18 cellular contexts compared by ENCODE assay signal in genomic region chr9:112620998-112621694, GRCh38.
A peak's percentile ranks its signal among the peaks of the same experiment; 100 is the strongest.
DNase-seq lines count a peak whose midpoint lies in the region; ATAC-seq, FAIRE-seq and TF ChIP-seq lines count a peak whose summit lies in the region.
"Had no signal": no experiment of that assay in that cellular context is flagged by ENCODE, and none has a peak within 500 bp of the region (broad histone marks: within the 10 kb centered on the region; RNA-seq: fewer than 3 reads in every experiment).

No MANE protein-coding gene starts in this region.

- SMC1A ChIA-PET in GM12878 (lab: Charles Lee; ENCODE audit: uncharacterized antibody, unreplicated experiment), result no interaction called here

- 67% methylated on average over 3 of the region's 3 CpGs for WGBS in GM12878 (ENCODE audit: insufficient coverage, insufficient replicate concordance, low lambda C conversion rate, missing lambda C conversion rate)
- WGBS in lower leg skin, 2 donors, result 59 to 95% methylated on average over 3 of the region's 3 CpGs
- 63 to 90% (median 71%) methylated on average over 3 of the region's 3 CpGs for WGBS in small intestine, 3 donors

- no peaks in the 10 kb centered on the region for H4K20me1 ChIP-seq in GM12878 (ENCODE audit: control insufficient read depth, insufficient read depth)

- no peak overlapping the region for H3K4me2 ChIP-seq in GM12878 (ENCODE audit: control insufficient read depth, insufficient read depth)
- H3K4me2 ChIP-seq: SK-N-SH had no signal

- in situ Hi-C loops in GM12878 (cut with MboI), result no loop called here

- FAIRE-seq in GM12878 (lab: Jason Lieb, UNC) (peak; percentile 74), small intestine (lab: Jason Lieb, UNC) (no peak)
- FAIRE-seq: A204.1, HTR-8/SVneo had no signal

- TF ChIP-seq POLR2A in GM12878 (IDR thresholded peaks at IDR 0.05; ENCODE audit: low read depth, low read length) (no peak), lower leg skin (IDR thresholded peaks at IDR 0.05) (no peak)

- no peaks in the 10 kb centered on the region for H3K27me3 ChIP-seq in GM12878 (replicated peaks in 1 of 2; ENCODE audit: control insufficient read depth in 2 of 2, insufficient read depth in 2 of 2, low read length in 1 of 2)
- H3K27me3 ChIP-seq in small intestine (ENCODE audit: control insufficient read depth in 2 of 2, insufficient read depth in 2 of 2, low read length in 2 of 2), result no peaks in the 10 kb centered on the region

- no TSS peak for BruUV-seq in GM12878 (replicated peaks; lab: Mats Ljungman, UMichigan)

- no peak overlapping the region for H3K27ac ChIP-seq in GM12878 (ENCODE audit: control insufficient read depth, insufficient read depth)
- H3K27ac ChIP-seq in small intestine (ENCODE audit: low read depth in 1 of 2, low read length in 1 of 2), result no peak overlapping the region

- intact Hi-C loops in GM12878 (cut with micrococcal nuclease; ENCODE audit: unreplicated experiment), result no loop called here
- intact Hi-C loops in lower leg skin (cut with DNase I; ENCODE audit: low total_unique reads), result no loop called here

- POLR2A ChIA-PET in GM12878 (lab: Charles Lee), result no interaction called here

- ATAC-seq in GM12878 (0 out of 3 replicates have a peak, but pooled peaks have one; percentile 32), HG03025 (IDR thresholded peaks at IDR 0.05; ENCODE audit: low FRiP score, unreplicated experiment) (no peak)
- ATAC-seq: HCT116, PC-3 had no signal

- DNase-seq in CD1c-positive myeloid dendritic cell (ENCODE audit: extremely low spot score) (peak; percentile 61), NOMO-1 treated with dmso at 0.1 percent for 144 hours (lab: John Stamatoyannopoulos, UW; ENCODE audit: unreplicated experiment) (peak; percentile 42), GM12878 (ENCODE audit: low read depth, low spot score) (no peak), pons (ENCODE audit: low spot score) (peak; percentile 24), lower leg skin (ENCODE audit: low spot score in 2 of 2) (no peak), NCI-H226 (no peak), small intestine (no peak)
- DNase-seq: CD4-positive, CD25-positive, alpha-beta regulatory T cell; DMS53; NCI-H1105 treated with DMSO at 0.1 percent for 48 hours; NCI-H187; NCI-H510A; PC-3; SK-N-SH had no signal

- RAD21 ChIA-PET in GM12878 (lab: Charles Lee; ENCODE audit: unreplicated experiment), result no interaction called here

- H3K4me1 ChIP-seq in GM12878 (ENCODE audit: control insufficient read depth, insufficient read depth, low read length) (no peaks in the 10 kb centered on the region), small intestine (ENCODE audit: control insufficient read depth in 2 of 2, insufficient read depth in 1 of 2, low read depth in 1 of 2, low read length in 1 of 2) (no peaks in the 10 kb centered on the region)

- no peak for TF ChIP-seq EP300 in GM12878 (IDR thresholded peaks at IDR 0.05; ENCODE audit: borderline replicate concordance in 1 of 2, control insufficient read depth in 1 of 2, low read depth in 2 of 2, low read length in 2 of 2)

- no peak overlapping the region for H2AFZ ChIP-seq in GM12878 (ENCODE audit: control insufficient read depth, low read depth, low read length)

- H3K36me3 ChIP-seq in GM12878 (ENCODE audit: control insufficient read depth in 2 of 2, insufficient read depth in 2 of 2, low read length in 1 of 2), result peaks cover 0 to 2% of the 10 kb centered on the region in 2 experiments; a peak in 1 of 4 replicates
- H3K36me3 ChIP-seq in small intestine (ENCODE audit: control insufficient read depth in 2 of 2, insufficient read depth in 2 of 2, low read length in 2 of 2), result no peaks in the 10 kb centered on the region

- TF ChIP-seq RAD21 in GM12878 (IDR thresholded peaks at IDR 0.05; ENCODE audit: insufficient read depth, low read depth, low read length), result no peak

- CTCF ChIA-PET in GM12878 (lab: Yijun Ruan, JAX), result interaction anchor here (0.6 kb wide), 1 partner anchor 120 kb away, joined by 4 read pairs; no protein-coding TSS in a partner anchor

- TF ChIP-seq CTCF in GM12878 (IDR thresholded peaks at IDR 0.05 in 2 of 3, conservative IDR thresholded peaks at IDR 0.05 in 1 of 3; ENCODE audit: control insufficient read depth in 2 of 3, extremely low read depth in 1 of 3, insufficient read depth in 1 of 3, low read depth in 3 of 3, low read length in 3 of 3) (no peak), lower leg skin (IDR thresholded peaks at IDR 0.05) (no peak)

- H3K9me3 ChIP-seq in GM12878 (replicated peaks; ENCODE audit: control insufficient read depth, insufficient read depth, low read length) (no peaks in the 10 kb centered on the region), small intestine (ENCODE audit: control insufficient read depth, low read depth) (no peaks in the 10 kb centered on the region)
- H3K9me3 ChIP-seq: SK-N-SH had no signal

- H3K9ac ChIP-seq in GM12878 (ENCODE audit: control insufficient read depth, insufficient read depth, low read length), result no peak overlapping the region
- H3K9ac ChIP-seq: SK-N-SH had no signal

- H3K79me2 ChIP-seq in GM12878 (ENCODE audit: control insufficient read depth, insufficient read depth, low read length), result no peaks in the 10 kb centered on the region

- H3K4me3 ChIP-seq in GM12878 (no peak overlapping the region), lower leg skin (ENCODE audit: low read depth, poor library complexity, severe bottlenecking) (no peak overlapping the region), small intestine (ENCODE audit: low read depth in 1 of 2, low read length in 2 of 2) (no peak overlapping the region)

TF ChIP-seq in GM12878, 131 proteins besides CTCF, POLR2A, EP300 and RAD21 (continues in another document):
- TF ChIP-seq TCF12 (IDR thresholded peaks at IDR 0.05; ENCODE audit: low read depth, low read length), result no peak
- TF ChIP-seq SP1 (IDR thresholded peaks at IDR 0.05; ENCODE audit: low read depth, low read length), result no peak
- no peak for TF ChIP-seq MYC (IDR thresholded peaks at IDR 0.05; ENCODE audit: insufficient read depth, insufficient read length, insufficient replicate concordance, low read length, severe bottlenecking)
- TF ChIP-seq KDM1A (IDR thresholded peaks at IDR 0.05; ENCODE audit: borderline replicate concordance), result no peak
- TF ChIP-seq CREM (IDR thresholded peaks at IDR 0.05; ENCODE audit: low read depth), result no peak
- TF ChIP-seq LARP7 (IDR thresholded peaks at IDR 0.05), result no peak
- TF ChIP-seq IRF3 (IDR thresholded peaks at IDR 0.05), result no peak
- no peak for TF ChIP-seq NBN (IDR thresholded peaks at IDR 0.05)
- TF ChIP-seq NKRF (conservative IDR thresholded peaks at IDR 0.05), result no peak
- TF ChIP-seq TCF3 (IDR thresholded peaks at IDR 0.05; ENCODE audit: borderline replicate concordance, insufficient read depth, low read depth, low read length), result no peak
- TF ChIP-seq ZNF274 (IDR thresholded peaks at IDR 0.05; ENCODE audit: insufficient read depth, insufficient read length), result no peak
- no peak for TF ChIP-seq BMI1 (IDR thresholded peaks at IDR 0.05; ENCODE audit: borderline replicate concordance)
- TF ChIP-seq MYB (IDR thresholded peaks at IDR 0.05; ENCODE audit: borderline replicate concordance, low read depth, low read length), result no peak
- no peak for TF ChIP-seq ATF2 (IDR thresholded peaks at IDR 0.05; ENCODE audit: low read length)
- no peak for TF ChIP-seq IRF5 (IDR thresholded peaks at IDR 0.05; ENCODE audit: borderline replicate concordance)
- TF ChIP-seq ZBED1 (IDR thresholded peaks at IDR 0.05; ENCODE audit: borderline replicate concordance), result no peak

Comparison
In these comparisons a context has a peak if more than half of its experiments do, and no peak if none do; other contexts are left out.
1. DNase-seq: peak in CD1c-positive myeloid dendritic cell (single experiment), NOMO-1 treated with dmso at 0.1 percent for 144 hours (single experiment) and pons (single experiment); none in GM12878 (single experiment), lower leg skin (0 of 2), NCI-H226 (single experiment) and small intestine (single experiment).